In genomic region chr18:48931680-48932461, GRCh38 we compare ENCODE assay signal across 8 cellular contexts. TPM values are rescaled to one million over a fixed set of nuclear protein-coding genes. Genes with fewer than 3 reads are reported as not detected.
DNase-seq lines count a peak whose midpoint lies in the region; ATAC-seq and TF ChIP-seq lines count a peak whose summit lies in the region.

No MANE protein-coding gene starts in this region.

- H3K27ac Mint-ChIP-seq in Caco-2 (ENCODE audit: unreplicated experiment) = no peak overlapping the region

- no peaks in the 10 kb centered on the region for H3K27me3 Mint-ChIP-seq in activated T-cell treated with anti-CD3 and anti-CD28 coated beads, Interleukin-2, amount 50 U/mL, for 4 hours (ENCODE audit: low read depth)
- H3K27me3 Mint-ChIP-seq in Caco-2 (ENCODE audit: insufficient read depth, unreplicated experiment) = no peaks in the 10 kb centered on the region

- intact Hi-C loops in upper lobe of right lung (cut with DNase I) = no loop called here
- intact Hi-C loops in Caco-2 (cut with micrococcal nuclease; ENCODE audit: unreplicated experiment) = no loop called here

- H3K36me3 ChIP-seq in liver (ENCODE audit: control insufficient read depth in 4 of 4, insufficient read depth in 3 of 4, low read depth in 1 of 4, low read length in 3 of 4) = no peaks in the 10 kb centered on the region
- H3K36me3 ChIP-seq in upper lobe of right lung = peaks cover 9% of the 10 kb centered on the region
- no peaks in the 10 kb centered on the region for H3K36me3 ChIP-seq in Caco-2 (ENCODE audit: control insufficient read depth, insufficient read depth, low read length)

- peak overlapping the region; percentile 66 for H3K4me3 Mint-ChIP-seq in activated T-cell treated with anti-CD3 and anti-CD28 coated beads, Interleukin-2, amount 50 U/mL, for 4 hours
- no peak overlapping the region for H3K4me3 Mint-ChIP-seq in Caco-2 (ENCODE audit: unreplicated experiment)

- TF ChIP-seq CTCF in liver (IDR thresholded peaks at IDR 0.05; ENCODE audit: low read depth, low read length, missing input control) = no peak
- TF ChIP-seq CTCF in upper lobe of right lung (IDR thresholded peaks at IDR 0.05) = no peak
- no peak for TF ChIP-seq CTCF in Caco-2 (IDR thresholded peaks at IDR 0.05; ENCODE audit: insufficient read depth in 1 of 2, low read depth in 1 of 2, low read length in 1 of 2, severe bottlenecking in 1 of 2, unreplicated experiment in 1 of 2)

- in situ Hi-C loops in Caki2 (cut with HindIII; ENCODE audit: low pct_unique_long_range_greater_than_20kb, low sequenced_read_pairs) = no loop called here

- H3K4me3 ChIP-seq in liver (ENCODE audit: low read depth in 1 of 3, low read length in 3 of 3) (no peak overlapping the region), upper lobe of right lung (no peak overlapping the region), Caco-2 (ENCODE audit: low read depth, low read length) (no peak overlapping the region)

- no TSS peak for BruUV-seq in Caco-2 (replicated peaks; lab: Mats Ljungman, UMichigan)

- peaks cover 5% of the 10 kb centered on the region for H3K36me3 Mint-ChIP-seq in activated T-cell treated with anti-CD3 and anti-CD28 coated beads, Interleukin-2, amount 50 U/mL, for 4 hours (ENCODE audit: insufficient read depth)
- H3K36me3 Mint-ChIP-seq in Caco-2 (ENCODE audit: insufficient read depth, unreplicated experiment) = peaks cover 27% of the 10 kb centered on the region

- H3K9me3 ChIP-seq in liver (ENCODE audit: control insufficient read depth in 4 of 4, low read length in 3 of 4) (no peaks in the 10 kb centered on the region), upper lobe of right lung (no peaks in the 10 kb centered on the region), Caco-2 (no peaks in the 10 kb centered on the region)

- peaks cover 40 to 92% (median 82%) of the 10 kb centered on the region in 4 donors for H3K4me1 ChIP-seq in liver (ENCODE audit: control insufficient read depth in 4 of 4, insufficient read depth in 4 of 4, low read length in 3 of 4)
- peaks cover 98% of the 10 kb centered on the region for H3K4me1 ChIP-seq in upper lobe of right lung
- H3K4me1 ChIP-seq in Caco-2 = peaks cover 41% of the 10 kb centered on the region

- DNase-seq in Caki2 (ENCODE audit: low read depth) (peak; percentile 69), upper lobe of right lung (no peak), putamen (ENCODE audit: low spot score) (no peak), Caco-2 (no peak)
- no peak for DNase-seq in activated T-cell treated with anti-CD3 and anti-CD28 coated beads, Interleukin-2, amount 50 U/mL, for 4 hours

- no peak overlapping the region for H3K9ac ChIP-seq in liver (ENCODE audit: low read depth in 1 of 2, low read length in 2 of 2)

- ATAC-seq in HG02759 (IDR thresholded peaks at IDR 0.05; ENCODE audit: unreplicated experiment) = peak; percentile 27
- peak; percentile 73 to 77 for ATAC-seq in activated T-cell treated with anti-CD3 and anti-CD28 coated beads, Interleukin-2, amount 50 U/mL, for 4 hours
- ATAC-seq in upper lobe of right lung = no peak
- ATAC-seq in GM18861 (IDR thresholded peaks at IDR 0.05; ENCODE audit: unreplicated experiment) = no peak

- CTCF ChIA-PET in Caco-2 (lab: Charles Lee) = interaction anchor here (0.6 kb wide), 1 partner anchor 40 kb away, joined by 4 read pairs; no protein-coding TSS in a partner anchor

- 56% methylated on average over 11 of the region's 11 CpGs for WGBS in liver

- H3K9me3 Mint-ChIP-seq in activated T-cell treated with anti-CD3 and anti-CD28 coated beads, Interleukin-2, amount 50 U/mL, for 4 hours = no peaks in the 10 kb centered on the region
- no peaks in the 10 kb centered on the region for H3K9me3 Mint-ChIP-seq in Caco-2 (ENCODE audit: unreplicated experiment)

- no peaks in the 10 kb centered on the region for H3K27me3 ChIP-seq in liver (ENCODE audit: control insufficient read depth in 4 of 4, insufficient read depth in 4 of 4, low read length in 3 of 4)
- no peaks in the 10 kb centered on the region for H3K27me3 ChIP-seq in upper lobe of right lung
- no peaks in the 10 kb centered on the region for H3K27me3 ChIP-seq in Caco-2 (replicated peaks; ENCODE audit: control insufficient read depth, insufficient read depth, low read length)

- POLR2A ChIA-PET in Caco-2 (lab: Charles Lee) = no interaction called here

- H3K4me1 Mint-ChIP-seq in activated T-cell treated with anti-CD3 and anti-CD28 coated beads, Interleukin-2, amount 50 U/mL, for 4 hours (ENCODE audit: low read depth) = peaks cover 97% of the 10 kb centered on the region
- H3K4me1 Mint-ChIP-seq in Caco-2 (ENCODE audit: low read depth, unreplicated experiment) = peaks cover 39% of the 10 kb centered on the region

- TF ChIP-seq RAD21 in liver (IDR thresholded peaks at IDR 0.05) = no peak

- H3K27ac ChIP-seq in liver (ENCODE audit: low read depth in 1 of 2, low read length in 2 of 2) = peak overlapping the region; percentile 13 to 73
- peak overlapping the region; percentile 74 for H3K27ac ChIP-seq in upper lobe of right lung

TF ChIP-seq in liver, 16 proteins besides CTCF, POLR2A, EP300 and RAD21:
- TF ChIP-seq NR2F2 (IDR thresholded peaks at IDR 0.05) = no peak
- no peak for TF ChIP-seq GABPA (IDR thresholded peaks at IDR 0.05 in 1 of 2, conservative IDR thresholded peaks at IDR 0.05 in 1 of 2)
- TF ChIP-seq FOXA2 (IDR thresholded peaks at IDR 0.05) = no peak
- no peak for TF ChIP-seq HNF4G (IDR thresholded peaks at IDR 0.05)
- no peak for TF ChIP-seq ATF3 (IDR thresholded peaks at IDR 0.05)
- no peak for TF ChIP-seq TAF1 (conservative IDR thresholded peaks at IDR 0.05)
- TF ChIP-seq RXRA (IDR thresholded peaks at IDR 0.05) = no peak
- no peak for TF ChIP-seq HNF4A (conservative IDR thresholded peaks at IDR 0.05)
- TF ChIP-seq REST (IDR thresholded peaks at IDR 0.05) = no peak
TF ChIP-seq in liver: peak in this region for 0.

RNA-seq across cellular contexts. Expression of gene SMAD7, which starts 18.9 kb away (rescaled TPM):
- 38.0 and 50.2 TPM in 2 replicates for total RNA-seq in Caki2 (2014; rRNA removed; shearing (Covaris generic); ENCODE audit: low replicate concordance)
- total RNA-seq in activated T-cell treated with anti-CD3 and anti-CD28 coated beads, Interleukin-2, amount 50 U/mL, for 4 hours = 10 to 100 TPM in 1 of 3 donors, 1 to 10 TPM in 2; 8.0 to 13.6 (median 9.6) TPM
- 10 to 100 TPM in 1 of 2 donors, 1 to 10 TPM in 1; 9.4 to 11.8 TPM for total RNA-seq in liver
- 10 to 100 TPM in 1 of 2 donors, 1 to 10 TPM in 1; 3.2 to 10.7 TPM for polyA plus RNA-seq in liver
- total RNA-seq in upper lobe of right lung = 68.9 TPM
- 9.3 and 9.5 TPM in 2 replicates for total RNA-seq in Caco-2 (2022)

Comparison
In these comparisons a context has a peak if more than half of its experiments do, and no peak if none do; other contexts are left out.
1. ATAC-seq: peak in HG02759 (single experiment) and activated T-cell treated with anti-CD3 and anti-CD28 coated beads, Interleukin-2, amount 50 U/mL, for 4 hours (2 of 2); none in upper lobe of right lung (single experiment) and GM18861 (single experiment).